1 cellular context compared by ENCODE assay signal in the genomic region with DNA sequence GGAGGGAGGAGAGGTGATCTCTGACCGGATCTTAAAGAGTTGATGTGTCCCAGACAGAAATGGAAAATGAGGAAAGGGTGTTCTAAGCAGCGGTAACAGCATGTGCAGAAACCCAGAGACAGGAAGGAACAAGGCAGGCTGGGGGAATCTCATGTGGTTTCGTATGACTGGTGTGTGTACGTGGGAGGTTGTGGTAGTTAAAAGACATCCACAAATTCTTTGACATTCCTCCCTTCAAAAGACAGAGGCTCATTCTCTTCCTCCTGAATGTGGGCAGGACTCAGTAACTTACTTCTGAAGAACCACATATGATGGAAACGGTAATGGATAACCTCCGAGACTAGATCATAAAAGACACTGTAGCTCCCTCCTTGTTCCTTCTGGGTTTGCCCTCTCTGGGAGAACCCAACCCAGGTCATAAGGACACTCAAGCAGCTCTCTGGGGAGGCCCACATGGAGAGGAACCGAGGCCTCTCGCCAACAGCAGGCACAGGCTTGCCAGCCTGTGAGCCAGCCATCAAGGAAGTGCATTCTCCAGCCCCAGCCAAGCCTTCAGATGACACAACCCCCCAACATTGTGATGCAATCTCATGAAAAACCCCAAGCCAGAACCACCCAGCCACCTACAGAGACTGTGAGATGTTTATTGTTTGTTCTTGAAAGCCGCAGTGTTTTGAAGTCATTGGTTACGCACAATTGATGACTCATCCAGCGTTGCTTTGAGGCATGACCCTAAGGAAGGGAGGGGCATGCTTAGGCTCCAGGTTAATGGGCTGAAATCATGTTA.
TF ChIP-seq lines count a peak whose summit lies in the region.

No MANE protein-coding gene starts in this region.

TF ChIP-seq in K562, 482 proteins besides CTCF, POLR2A, EP300 and RAD21 (continued from another document and continues in another):
- TF ChIP-seq, protein P1, sequence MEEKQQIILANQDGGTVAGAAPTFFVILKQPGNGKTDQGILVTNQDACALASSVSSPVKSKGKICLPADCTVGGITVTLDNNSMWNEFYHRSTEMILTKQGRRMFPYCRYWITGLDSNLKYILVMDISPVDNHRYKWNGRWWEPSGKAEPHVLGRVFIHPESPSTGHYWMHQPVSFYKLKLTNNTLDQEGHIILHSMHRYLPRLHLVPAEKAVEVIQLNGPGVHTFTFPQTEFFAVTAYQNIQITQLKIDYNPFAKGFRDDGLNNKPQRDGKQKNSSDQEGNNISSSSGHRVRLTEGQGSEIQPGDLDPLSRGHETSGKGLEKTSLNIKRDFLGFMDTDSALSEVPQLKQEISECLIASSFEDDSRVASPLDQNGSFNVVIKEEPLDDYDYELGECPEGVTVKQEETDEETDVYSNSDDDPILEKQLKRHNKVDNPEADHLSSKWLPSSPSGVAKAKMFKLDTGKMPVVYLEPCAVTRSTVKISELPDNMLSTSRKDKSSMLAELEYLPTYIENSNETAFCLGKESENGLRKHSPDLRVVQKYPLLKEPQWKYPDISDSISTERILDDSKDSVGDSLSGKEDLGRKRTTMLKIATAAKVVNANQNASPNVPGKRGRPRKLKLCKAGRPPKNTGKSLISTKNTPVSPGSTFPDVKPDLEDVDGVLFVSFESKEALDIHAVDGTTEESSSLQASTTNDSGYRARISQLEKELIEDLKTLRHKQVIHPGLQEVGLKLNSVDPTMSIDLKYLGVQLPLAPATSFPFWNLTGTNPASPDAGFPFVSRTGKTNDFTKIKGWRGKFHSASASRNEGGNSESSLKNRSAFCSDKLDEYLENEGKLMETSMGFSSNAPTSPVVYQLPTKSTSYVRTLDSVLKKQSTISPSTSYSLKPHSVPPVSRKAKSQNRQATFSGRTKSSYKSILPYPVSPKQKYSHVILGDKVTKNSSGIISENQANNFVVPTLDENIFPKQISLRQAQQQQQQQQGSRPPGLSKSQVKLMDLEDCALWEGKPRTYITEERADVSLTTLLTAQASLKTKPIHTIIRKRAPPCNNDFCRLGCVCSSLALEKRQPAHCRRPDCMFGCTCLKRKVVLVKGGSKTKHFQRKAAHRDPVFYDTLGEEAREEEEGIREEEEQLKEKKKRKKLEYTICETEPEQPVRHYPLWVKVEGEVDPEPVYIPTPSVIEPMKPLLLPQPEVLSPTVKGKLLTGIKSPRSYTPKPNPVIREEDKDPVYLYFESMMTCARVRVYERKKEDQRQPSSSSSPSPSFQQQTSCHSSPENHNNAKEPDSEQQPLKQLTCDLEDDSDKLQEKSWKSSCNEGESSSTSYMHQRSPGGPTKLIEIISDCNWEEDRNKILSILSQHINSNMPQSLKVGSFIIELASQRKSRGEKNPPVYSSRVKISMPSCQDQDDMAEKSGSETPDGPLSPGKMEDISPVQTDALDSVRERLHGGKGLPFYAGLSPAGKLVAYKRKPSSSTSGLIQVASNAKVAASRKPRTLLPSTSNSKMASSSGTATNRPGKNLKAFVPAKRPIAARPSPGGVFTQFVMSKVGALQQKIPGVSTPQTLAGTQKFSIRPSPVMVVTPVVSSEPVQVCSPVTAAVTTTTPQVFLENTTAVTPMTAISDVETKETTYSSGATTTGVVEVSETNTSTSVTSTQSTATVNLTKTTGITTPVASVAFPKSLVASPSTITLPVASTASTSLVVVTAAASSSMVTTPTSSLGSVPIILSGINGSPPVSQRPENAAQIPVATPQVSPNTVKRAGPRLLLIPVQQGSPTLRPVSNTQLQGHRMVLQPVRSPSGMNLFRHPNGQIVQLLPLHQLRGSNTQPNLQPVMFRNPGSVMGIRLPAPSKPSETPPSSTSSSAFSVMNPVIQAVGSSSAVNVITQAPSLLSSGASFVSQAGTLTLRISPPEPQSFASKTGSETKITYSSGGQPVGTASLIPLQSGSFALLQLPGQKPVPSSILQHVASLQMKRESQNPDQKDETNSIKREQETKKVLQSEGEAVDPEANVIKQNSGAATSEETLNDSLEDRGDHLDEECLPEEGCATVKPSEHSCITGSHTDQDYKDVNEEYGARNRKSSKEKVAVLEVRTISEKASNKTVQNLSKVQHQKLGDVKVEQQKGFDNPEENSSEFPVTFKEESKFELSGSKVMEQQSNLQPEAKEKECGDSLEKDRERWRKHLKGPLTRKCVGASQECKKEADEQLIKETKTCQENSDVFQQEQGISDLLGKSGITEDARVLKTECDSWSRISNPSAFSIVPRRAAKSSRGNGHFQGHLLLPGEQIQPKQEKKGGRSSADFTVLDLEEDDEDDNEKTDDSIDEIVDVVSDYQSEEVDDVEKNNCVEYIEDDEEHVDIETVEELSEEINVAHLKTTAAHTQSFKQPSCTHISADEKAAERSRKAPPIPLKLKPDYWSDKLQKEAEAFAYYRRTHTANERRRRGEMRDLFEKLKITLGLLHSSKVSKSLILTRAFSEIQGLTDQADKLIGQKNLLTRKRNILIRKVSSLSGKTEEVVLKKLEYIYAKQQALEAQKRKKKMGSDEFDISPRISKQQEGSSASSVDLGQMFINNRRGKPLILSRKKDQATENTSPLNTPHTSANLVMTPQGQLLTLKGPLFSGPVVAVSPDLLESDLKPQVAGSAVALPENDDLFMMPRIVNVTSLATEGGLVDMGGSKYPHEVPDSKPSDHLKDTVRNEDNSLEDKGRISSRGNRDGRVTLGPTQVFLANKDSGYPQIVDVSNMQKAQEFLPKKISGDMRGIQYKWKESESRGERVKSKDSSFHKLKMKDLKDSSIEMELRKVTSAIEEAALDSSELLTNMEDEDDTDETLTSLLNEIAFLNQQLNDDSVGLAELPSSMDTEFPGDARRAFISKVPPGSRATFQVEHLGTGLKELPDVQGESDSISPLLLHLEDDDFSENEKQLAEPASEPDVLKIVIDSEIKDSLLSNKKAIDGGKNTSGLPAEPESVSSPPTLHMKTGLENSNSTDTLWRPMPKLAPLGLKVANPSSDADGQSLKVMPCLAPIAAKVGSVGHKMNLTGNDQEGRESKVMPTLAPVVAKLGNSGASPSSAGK (IDR thresholded peaks at IDR 0.05), result no peak
- TF ChIP-seq KLF16 (IDR thresholded peaks at IDR 0.05) (no peak), PCBP1 (IDR thresholded peaks at IDR 0.05; ENCODE audit: low read depth, low read length, poor library complexity, severe bottlenecking) (no peak), ZNF583 (CRISPR knock-in tag; IDR thresholded peaks at IDR 0.05) (no peak), FOXJ2 (tag; IDR thresholded peaks at IDR 0.05) (peak; percentile 77; the same call in 1 of the 2 replicates), CHD4 (IDR thresholded peaks at IDR 0.05; ENCODE audit: insufficient read depth, insufficient replicate concordance, low read depth, low read length, poor library complexity, severe bottlenecking) (no peak), MTA3 (IDR thresholded peaks at IDR 0.05; ENCODE audit: borderline replicate concordance) (no peak), ZNF133 (CRISPR knock-in tag; IDR thresholded peaks at IDR 0.05) (no peak), NR2C2 (CRISPR knock-in tag; IDR thresholded peaks at IDR 0.05) (no peak), NR2C2 (tag; IDR thresholded peaks at IDR 0.05) (no peak)
- TF ChIP-seq, protein P2, sequence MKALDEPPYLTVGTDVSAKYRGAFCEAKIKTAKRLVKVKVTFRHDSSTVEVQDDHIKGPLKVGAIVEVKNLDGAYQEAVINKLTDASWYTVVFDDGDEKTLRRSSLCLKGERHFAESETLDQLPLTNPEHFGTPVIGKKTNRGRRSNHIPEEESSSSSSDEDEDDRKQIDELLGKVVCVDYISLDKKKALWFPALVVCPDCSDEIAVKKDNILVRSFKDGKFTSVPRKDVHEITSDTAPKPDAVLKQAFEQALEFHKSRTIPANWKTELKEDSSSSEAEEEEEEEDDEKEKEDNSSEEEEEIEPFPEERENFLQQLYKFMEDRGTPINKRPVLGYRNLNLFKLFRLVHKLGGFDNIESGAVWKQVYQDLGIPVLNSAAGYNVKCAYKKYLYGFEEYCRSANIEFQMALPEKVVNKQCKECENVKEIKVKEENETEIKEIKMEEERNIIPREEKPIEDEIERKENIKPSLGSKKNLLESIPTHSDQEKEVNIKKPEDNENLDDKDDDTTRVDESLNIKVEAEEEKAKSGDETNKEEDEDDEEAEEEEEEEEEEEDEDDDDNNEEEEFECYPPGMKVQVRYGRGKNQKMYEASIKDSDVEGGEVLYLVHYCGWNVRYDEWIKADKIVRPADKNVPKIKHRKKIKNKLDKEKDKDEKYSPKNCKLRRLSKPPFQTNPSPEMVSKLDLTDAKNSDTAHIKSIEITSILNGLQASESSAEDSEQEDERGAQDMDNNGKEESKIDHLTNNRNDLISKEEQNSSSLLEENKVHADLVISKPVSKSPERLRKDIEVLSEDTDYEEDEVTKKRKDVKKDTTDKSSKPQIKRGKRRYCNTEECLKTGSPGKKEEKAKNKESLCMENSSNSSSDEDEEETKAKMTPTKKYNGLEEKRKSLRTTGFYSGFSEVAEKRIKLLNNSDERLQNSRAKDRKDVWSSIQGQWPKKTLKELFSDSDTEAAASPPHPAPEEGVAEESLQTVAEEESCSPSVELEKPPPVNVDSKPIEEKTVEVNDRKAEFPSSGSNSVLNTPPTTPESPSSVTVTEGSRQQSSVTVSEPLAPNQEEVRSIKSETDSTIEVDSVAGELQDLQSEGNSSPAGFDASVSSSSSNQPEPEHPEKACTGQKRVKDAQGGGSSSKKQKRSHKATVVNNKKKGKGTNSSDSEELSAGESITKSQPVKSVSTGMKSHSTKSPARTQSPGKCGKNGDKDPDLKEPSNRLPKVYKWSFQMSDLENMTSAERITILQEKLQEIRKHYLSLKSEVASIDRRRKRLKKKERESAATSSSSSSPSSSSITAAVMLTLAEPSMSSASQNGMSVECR (CRISPR knock-in tag; IDR thresholded peaks at IDR 0.05), result no peak
- TF ChIP-seq, protein P3, sequence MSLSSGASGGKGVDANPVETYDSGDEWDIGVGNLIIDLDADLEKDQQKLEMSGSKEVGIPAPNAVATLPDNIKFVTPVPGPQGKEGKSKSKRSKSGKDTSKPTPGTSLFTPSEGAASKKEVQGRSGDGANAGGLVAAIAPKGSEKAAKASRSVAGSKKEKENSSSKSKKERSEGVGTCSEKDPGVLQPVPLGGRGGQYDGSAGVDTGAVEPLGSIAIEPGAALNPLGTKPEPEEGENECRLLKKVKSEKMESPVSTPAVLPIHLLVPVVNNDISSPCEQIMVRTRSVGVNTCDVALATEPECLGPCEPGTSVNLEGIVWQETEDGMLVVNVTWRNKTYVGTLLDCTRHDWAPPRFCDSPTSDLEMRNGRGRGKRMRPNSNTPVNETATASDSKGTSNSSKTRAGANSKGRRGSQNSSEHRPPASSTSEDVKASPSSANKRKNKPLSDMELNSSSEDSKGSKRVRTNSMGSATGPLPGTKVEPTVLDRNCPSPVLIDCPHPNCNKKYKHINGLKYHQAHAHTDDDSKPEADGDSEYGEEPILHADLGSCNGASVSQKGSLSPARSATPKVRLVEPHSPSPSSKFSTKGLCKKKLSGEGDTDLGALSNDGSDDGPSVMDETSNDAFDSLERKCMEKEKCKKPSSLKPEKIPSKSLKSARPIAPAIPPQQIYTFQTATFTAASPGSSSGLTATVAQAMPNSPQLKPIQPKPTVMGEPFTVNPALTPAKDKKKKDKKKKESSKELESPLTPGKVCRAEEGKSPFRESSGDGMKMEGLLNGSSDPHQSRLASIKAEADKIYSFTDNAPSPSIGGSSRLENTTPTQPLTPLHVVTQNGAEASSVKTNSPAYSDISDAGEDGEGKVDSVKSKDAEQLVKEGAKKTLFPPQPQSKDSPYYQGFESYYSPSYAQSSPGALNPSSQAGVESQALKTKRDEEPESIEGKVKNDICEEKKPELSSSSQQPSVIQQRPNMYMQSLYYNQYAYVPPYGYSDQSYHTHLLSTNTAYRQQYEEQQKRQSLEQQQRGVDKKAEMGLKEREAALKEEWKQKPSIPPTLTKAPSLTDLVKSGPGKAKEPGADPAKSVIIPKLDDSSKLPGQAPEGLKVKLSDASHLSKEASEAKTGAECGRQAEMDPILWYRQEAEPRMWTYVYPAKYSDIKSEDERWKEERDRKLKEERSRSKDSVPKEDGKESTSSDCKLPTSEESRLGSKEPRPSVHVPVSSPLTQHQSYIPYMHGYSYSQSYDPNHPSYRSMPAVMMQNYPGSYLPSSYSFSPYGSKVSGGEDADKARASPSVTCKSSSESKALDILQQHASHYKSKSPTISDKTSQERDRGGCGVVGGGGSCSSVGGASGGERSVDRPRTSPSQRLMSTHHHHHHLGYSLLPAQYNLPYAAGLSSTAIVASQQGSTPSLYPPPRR (CRISPR knock-in tag; IDR thresholded peaks at IDR 0.05; ENCODE audit: borderline replicate concordance), result no peak
- TF ChIP-seq, protein P4, sequence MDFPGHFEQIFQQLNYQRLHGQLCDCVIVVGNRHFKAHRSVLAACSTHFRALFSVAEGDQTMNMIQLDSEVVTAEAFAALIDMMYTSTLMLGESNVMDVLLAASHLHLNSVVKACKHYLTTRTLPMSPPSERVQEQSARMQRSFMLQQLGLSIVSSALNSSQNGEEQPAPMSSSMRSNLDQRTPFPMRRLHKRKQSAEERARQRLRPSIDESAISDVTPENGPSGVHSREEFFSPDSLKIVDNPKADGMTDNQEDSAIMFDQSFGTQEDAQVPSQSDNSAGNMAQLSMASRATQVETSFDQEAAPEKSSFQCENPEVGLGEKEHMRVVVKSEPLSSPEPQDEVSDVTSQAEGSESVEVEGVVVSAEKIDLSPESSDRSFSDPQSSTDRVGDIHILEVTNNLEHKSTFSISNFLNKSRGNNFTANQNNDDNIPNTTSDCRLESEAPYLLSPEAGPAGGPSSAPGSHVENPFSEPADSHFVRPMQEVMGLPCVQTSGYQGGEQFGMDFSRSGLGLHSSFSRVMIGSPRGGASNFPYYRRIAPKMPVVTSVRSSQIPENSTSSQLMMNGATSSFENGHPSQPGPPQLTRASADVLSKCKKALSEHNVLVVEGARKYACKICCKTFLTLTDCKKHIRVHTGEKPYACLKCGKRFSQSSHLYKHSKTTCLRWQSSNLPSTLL (IDR thresholded peaks at IDR 0.05), result no peak
- TF ChIP-seq, protein P5, sequence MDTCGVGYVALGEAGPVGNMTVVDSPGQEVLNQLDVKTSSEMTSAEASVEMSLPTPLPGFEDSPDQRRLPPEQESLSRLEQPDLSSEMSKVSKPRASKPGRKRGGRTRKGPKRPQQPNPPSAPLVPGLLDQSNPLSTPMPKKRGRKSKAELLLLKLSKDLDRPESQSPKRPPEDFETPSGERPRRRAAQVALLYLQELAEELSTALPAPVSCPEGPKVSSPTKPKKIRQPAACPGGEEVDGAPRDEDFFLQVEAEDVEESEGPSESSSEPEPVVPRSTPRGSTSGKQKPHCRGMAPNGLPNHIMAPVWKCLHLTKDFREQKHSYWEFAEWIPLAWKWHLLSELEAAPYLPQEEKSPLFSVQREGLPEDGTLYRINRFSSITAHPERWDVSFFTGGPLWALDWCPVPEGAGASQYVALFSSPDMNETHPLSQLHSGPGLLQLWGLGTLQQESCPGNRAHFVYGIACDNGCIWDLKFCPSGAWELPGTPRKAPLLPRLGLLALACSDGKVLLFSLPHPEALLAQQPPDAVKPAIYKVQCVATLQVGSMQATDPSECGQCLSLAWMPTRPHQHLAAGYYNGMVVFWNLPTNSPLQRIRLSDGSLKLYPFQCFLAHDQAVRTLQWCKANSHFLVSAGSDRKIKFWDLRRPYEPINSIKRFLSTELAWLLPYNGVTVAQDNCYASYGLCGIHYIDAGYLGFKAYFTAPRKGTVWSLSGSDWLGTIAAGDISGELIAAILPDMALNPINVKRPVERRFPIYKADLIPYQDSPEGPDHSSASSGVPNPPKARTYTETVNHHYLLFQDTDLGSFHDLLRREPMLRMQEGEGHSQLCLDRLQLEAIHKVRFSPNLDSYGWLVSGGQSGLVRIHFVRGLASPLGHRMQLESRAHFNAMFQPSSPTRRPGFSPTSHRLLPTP (IDR thresholded peaks at IDR 0.05; ENCODE audit: borderline replicate concordance, extremely low read depth, insufficient read length), result no peak
